Comparison of ENCODE assay signal across 12 cellular contexts in the genomic region with DNA sequence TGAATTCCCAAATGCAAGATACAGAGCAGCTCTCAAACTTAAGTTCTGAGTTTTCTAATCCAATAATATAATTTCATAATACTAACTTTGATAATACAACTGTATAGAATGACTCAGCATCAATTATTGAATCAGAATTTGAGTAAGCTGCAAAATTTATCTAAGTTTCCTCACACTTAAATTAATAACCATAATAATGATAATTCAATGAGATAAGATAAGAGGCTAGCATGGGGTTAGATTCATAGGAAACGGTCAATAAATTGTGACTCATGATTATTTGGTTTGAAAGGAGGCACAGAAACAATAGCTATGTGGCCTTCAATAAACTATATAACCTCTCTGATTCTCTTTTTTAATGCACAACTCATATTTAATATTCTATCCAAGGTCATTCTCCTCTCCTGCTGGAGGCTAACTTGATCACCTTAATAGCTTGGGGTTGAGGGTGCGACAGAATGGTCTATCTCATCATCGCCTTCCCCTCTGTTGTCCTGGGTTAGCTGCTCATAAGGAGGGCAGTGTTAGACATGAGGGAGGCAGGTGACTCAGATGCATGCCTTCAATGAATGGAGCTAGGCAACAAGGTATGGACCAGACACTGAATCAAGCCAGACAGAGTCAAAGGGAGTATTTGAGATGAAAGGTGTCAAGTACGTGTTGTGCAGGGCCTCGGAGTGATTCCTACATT. TPM values are rescaled to one million over a fixed set of nuclear protein-coding genes. Genes with fewer than 3 reads are reported as not detected.
DNase-seq lines count a peak whose midpoint lies in the region; ATAC-seq, FAIRE-seq and TF ChIP-seq lines count a peak whose summit lies in the region.
"Had no signal": no experiment of that assay in that cellular context is flagged by ENCODE, and none has a peak within 500 bp of the region (broad histone marks: within the 10 kb centered on the region; RNA-seq: fewer than 3 reads in every experiment).

No MANE protein-coding gene starts in this region.

- H3K4me3 ChIP-seq in A549: no peak overlapping the region
- H3K4me3 ChIP-seq in DND-41 (ENCODE audit: low read depth in 1 of 2, low read length in 2 of 2): peak overlapping the region in 1 of 2 experiments; percentile 30; a peak in 1 of 4 replicates
- no peak overlapping the region for H3K4me3 ChIP-seq in SK-N-MC
- H3K4me3 ChIP-seq: coronary artery had no signal

- peak overlapping the region; percentile 2 for H2AFZ ChIP-seq in DND-41 (ENCODE audit: low read depth, low read length)

- TF ChIP-seq CTCF in A549 (IDR thresholded peaks at IDR 0.05): no peak
- no peak for TF ChIP-seq CTCF in DND-41 (IDR thresholded peaks at IDR 0.05; ENCODE audit: borderline replicate concordance, extremely low read depth, low read length, poor library complexity, severe bottlenecking)

- TF ChIP-seq POLR2A in A549 (IDR thresholded peaks at IDR 0.05; ENCODE audit: low read length): no peak

- H3K27ac ChIP-seq in A549 (peak overlapping the region; percentile 73 to 85), DND-41 (ENCODE audit: low read length) (peak overlapping the region; percentile 95), SK-N-MC (peak overlapping the region; percentile 81; the same call in 1 of the 2 replicates), epithelial cell of prostate (peak overlapping the region; percentile 27)
- H3K27ac ChIP-seq: coronary artery had no signal

- WGBS in A549 (ENCODE audit: missing lambda C conversion rate): 83% methylated on average over 5 of the region's 5 CpGs

- H3K4me2 ChIP-seq in A549 (no peak overlapping the region; the same call in 2 of the 3 replicates), DND-41 (ENCODE audit: insufficient read depth, low read length) (peak overlapping the region; percentile 57)

- TF ChIP-seq EP300 in A549 (IDR thresholded peaks at IDR 0.05): no peak

- TF ChIP-seq RAD21 in A549 (conservative IDR thresholded peaks at IDR 0.05 in 1 of 2, IDR thresholded peaks at IDR 0.05 in 1 of 2): no peak

- FAIRE-seq in A549 (lab: Jason Lieb, UNC): no peak

- POLR2A ChIA-PET in A549 (lab: Yijun Ruan, JAX): no interaction called here

- ATAC-seq in A549 (peak; percentile 32 to 37; a peak in 4 of 6 replicates), DND-41 (ENCODE audit: insufficient read depth, low read depth) (peak; percentile 2; the same call in 2 of the 3 replicates), GM18517 (IDR thresholded peaks at IDR 0.05; ENCODE audit: unreplicated experiment) (no peak)

- CTCF ChIA-PET in A549 (lab: Yijun Ruan, JAX): interaction anchor here (0.5 to 4.9 kb wide), 15 partner anchors 10 to 444 kb away, joined by 3 to 44 read pairs (median 6); a partner anchor contains a TSS

- peaks cover 12% of the 10 kb centered on the region for H3K79me2 ChIP-seq in DND-41 (ENCODE audit: insufficient read depth, low read length)

- H3K4me1 ChIP-seq in A549: peaks cover 25% of the 10 kb centered on the region
- H3K4me1 ChIP-seq in DND-41 (ENCODE audit: insufficient read depth, low read length): peaks cover 72% of the 10 kb centered on the region

- no peaks in the 10 kb centered on the region for H4K20me1 ChIP-seq in DND-41 (ENCODE audit: insufficient read depth, low read length)

- H3K9ac ChIP-seq in DND-41 (ENCODE audit: low read depth, low read length) (peak overlapping the region; percentile 63), SK-N-MC (ENCODE audit: insufficient read length) (no peak overlapping the region)

- peaks cover 11% of the 10 kb centered on the region for H3K9me3 ChIP-seq in A549
- no peaks in the 10 kb centered on the region for H3K9me3 ChIP-seq in DND-41 (ENCODE audit: insufficient read depth, low read length, severe bottlenecking)
- no peaks in the 10 kb centered on the region for H3K9me3 ChIP-seq in SK-N-MC (ENCODE audit: low read depth, low read length)

- H3K27me3 ChIP-seq in DND-41 (ENCODE audit: insufficient read depth, low read length, poor library complexity): no peaks in the 10 kb centered on the region

- H3K36me3 ChIP-seq in DND-41 (ENCODE audit: insufficient read depth, low read length) (no peaks in the 10 kb centered on the region), SK-N-MC (ENCODE audit: insufficient read depth, low read length) (no peaks in the 10 kb centered on the region)

- DNase-seq in A549 (ENCODE audit: low read depth in 1 of 2, low spot score in 1 of 2): no peak
- no peak for DNase-seq in DND-41
- DNase-seq in SK-N-MC (ENCODE audit: low read depth, low spot score): no peak
- no peak for DNase-seq in epithelial cell of prostate (ENCODE audit: low read depth, low spot score)
- DNase-seq in NCI-H526 treated with DMSO at 0.1 percent for 48 hours (lab: John Stamatoyannopoulos, UW): no peak
- DNase-seq in NCI-H2081 (lab: John Stamatoyannopoulos, UW): no peak
- DNase-seq in cerebellar cortex (ENCODE audit: low spot score): no peak
- DNase-seq: NCI-H1930, Right ventricle myocardium superior, trophoblast cell had no signal

TF ChIP-seq in A549, 52 proteins besides CTCF, POLR2A, EP300 and RAD21:
- TF ChIP-seq NR3C1 (IDR thresholded peaks at IDR 0.05) (no peak), CHD2 (IDR thresholded peaks at IDR 0.05; ENCODE audit: low read length, partially characterized antibody) (no peak), CBX2 (IDR thresholded peaks at IDR 0.05; ENCODE audit: borderline replicate concordance, low read depth) (no peak), CHD4 (IDR thresholded peaks at IDR 0.05; ENCODE audit: borderline replicate concordance) (no peak), NFE2L2 (conservative IDR thresholded peaks at IDR 0.05; ENCODE audit: low read length) (0 out of 2 replicates have a peak, but pooled peaks have one; percentile 32), MAFK (IDR thresholded peaks at IDR 0.05; ENCODE audit: partially characterized antibody) (peak; percentile 72)

RNA-seq across cellular contexts. Expression of a gene that starts 36.2 kb away (rescaled TPM):
- polyA plus RNA-seq in A549 (2011; rRNA removed) (not detected in 2 replicates), A549 (2017; fragmentation: RNase III; extraction: RNeasy Plus Mini Kit Qiagen cat#74134 plus additional on column Dnase treatment) (not detected in 3 replicates)
- polyA plus RNA-seq in A549 (2012; cell fraction: cytosol; rRNA removed): not detected in 2 replicates
- polyA plus RNA-seq in A549 (2012; cell fraction: nucleus; rRNA removed): not detected in 2 replicates
- not detected in 2 replicates for polyA minus RNA-seq in A549 (2011; rRNA and poly(A)+ RNA removed)

RNA-seq across cellular contexts. Expression of a gene that starts 45.3 kb away (rescaled TPM):
- polyA plus RNA-seq in A549 (2011; rRNA removed): 0.75 and 0.93 TPM in 2 replicates
- 1.2 and 1.4 TPM in 2 replicates for polyA plus RNA-seq in A549 (2012; cell fraction: cytosol; rRNA removed)
- polyA plus RNA-seq in A549 (2012; cell fraction: nucleus; rRNA removed): 0.88 and 0.96 TPM in 2 replicates
- 3.3 to 3.7 TPM (median 3.5 TPM) in 3 replicates for polyA plus RNA-seq in A549 (2017; fragmentation: RNase III; extraction: RNeasy Plus Mini Kit Qiagen cat#74134 plus additional on column Dnase treatment)
- polyA minus RNA-seq in A549 (2011; rRNA and poly(A)+ RNA removed): not detected in 2 replicates

Comparison
In these comparisons a context has a peak if more than half of its experiments do, and no peak if none do; other contexts are left out.
1. H3K27ac ChIP-seq: peak in every context shown above with its lines; median percentile 95 in DND-41; 81 in SK-N-MC; 79 in A549; 27 in epithelial cell of prostate.